1 cellular context compared by ENCODE assay signal in the genomic region with DNA sequence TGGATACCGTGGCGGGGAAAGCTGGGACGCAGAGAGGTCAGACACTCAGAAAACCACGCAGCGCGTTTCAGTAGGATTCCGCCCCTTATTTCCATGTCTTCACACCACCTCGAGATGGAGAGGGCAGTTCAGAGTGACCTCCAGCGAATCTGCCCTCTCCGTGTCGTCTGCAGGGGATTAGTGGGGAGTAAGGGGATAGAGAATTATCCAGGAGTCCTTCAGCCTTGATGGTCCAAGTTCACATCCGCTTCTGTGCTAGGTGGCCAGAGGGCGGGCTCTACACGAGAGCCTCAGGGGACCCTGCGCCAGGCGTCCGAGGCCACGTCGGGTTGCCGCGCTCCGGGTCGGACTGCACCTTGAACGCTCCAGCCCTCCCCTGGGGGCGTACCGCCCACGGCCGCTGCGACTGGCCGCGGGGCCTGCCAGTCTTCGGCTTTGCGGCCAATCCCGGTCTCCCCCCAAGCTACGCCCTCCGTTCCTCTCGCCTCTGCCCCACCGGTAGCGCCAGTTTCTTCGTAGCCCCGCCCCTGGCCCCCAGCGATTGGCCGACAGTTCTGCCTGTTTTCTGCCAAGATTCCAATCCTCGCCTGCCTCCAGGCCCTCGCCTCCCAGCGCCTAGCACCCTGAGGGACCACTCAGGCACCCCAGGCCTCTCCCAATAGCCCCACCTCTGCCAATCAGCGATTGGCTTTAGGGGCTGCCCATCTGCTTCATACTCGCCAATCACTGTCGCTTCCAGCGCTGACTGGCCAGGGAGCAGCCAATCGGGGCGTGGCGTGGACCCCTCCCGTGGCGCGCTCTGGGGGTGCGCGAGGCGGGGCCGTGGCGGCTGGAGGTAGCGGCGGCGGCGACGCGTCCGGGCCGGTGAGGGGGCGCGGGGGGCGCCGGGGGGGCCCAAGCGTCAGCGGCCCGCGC.
A peak's percentile ranks its signal among the peaks of the same experiment; 100 is the strongest.
TF ChIP-seq lines count a peak whose summit lies in the region.

A gene with protein sequence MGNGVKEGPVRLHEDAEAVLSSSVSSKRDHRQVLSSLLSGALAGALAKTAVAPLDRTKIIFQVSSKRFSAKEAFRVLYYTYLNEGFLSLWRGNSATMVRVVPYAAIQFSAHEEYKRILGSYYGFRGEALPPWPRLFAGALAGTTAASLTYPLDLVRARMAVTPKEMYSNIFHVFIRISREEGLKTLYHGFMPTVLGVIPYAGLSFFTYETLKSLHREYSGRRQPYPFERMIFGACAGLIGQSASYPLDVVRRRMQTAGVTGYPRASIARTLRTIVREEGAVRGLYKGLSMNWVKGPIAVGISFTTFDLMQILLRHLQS (plus strand): TSS at position 812 of the 915 bp plus-strand sequence. CDS start 32,131 bp downstream, outside the sequence.

TF ChIP-seq in WTC11, 78 proteins besides CTCF, POLR2A, EP300 and RAD21 (continued from another document and continues in another):
- TF ChIP-seq ZNF423 (CRISPR knock-in tag; IDR thresholded peaks at IDR 0.05) = peak; percentile 97
- no peak for TF ChIP-seq NR3C1 (CRISPR knock-in tag; conservative IDR thresholded peaks at IDR 0.05; ENCODE audit: low read depth)
- TF ChIP-seq CREB1 (CRISPR knock-in tag; IDR thresholded peaks at IDR 0.05) = no peak
- no peak for TF ChIP-seq CBFB (CRISPR knock-in tag; IDR thresholded peaks at IDR 0.05; ENCODE audit: low read depth)
- no peak for TF ChIP-seq ZNF219 (CRISPR knock-in tag; IDR thresholded peaks at IDR 0.05; ENCODE audit: borderline replicate concordance)
- no peak for TF ChIP-seq KAT7 (CRISPR knock-in tag; IDR thresholded peaks at IDR 0.05; ENCODE audit: borderline replicate concordance)
- 0 out of 2 replicates have a peak, but pooled peaks have one; percentile 14 for TF ChIP-seq EMX1 (CRISPR knock-in tag; IDR thresholded peaks at IDR 0.05)
- TF ChIP-seq, protein P1, sequence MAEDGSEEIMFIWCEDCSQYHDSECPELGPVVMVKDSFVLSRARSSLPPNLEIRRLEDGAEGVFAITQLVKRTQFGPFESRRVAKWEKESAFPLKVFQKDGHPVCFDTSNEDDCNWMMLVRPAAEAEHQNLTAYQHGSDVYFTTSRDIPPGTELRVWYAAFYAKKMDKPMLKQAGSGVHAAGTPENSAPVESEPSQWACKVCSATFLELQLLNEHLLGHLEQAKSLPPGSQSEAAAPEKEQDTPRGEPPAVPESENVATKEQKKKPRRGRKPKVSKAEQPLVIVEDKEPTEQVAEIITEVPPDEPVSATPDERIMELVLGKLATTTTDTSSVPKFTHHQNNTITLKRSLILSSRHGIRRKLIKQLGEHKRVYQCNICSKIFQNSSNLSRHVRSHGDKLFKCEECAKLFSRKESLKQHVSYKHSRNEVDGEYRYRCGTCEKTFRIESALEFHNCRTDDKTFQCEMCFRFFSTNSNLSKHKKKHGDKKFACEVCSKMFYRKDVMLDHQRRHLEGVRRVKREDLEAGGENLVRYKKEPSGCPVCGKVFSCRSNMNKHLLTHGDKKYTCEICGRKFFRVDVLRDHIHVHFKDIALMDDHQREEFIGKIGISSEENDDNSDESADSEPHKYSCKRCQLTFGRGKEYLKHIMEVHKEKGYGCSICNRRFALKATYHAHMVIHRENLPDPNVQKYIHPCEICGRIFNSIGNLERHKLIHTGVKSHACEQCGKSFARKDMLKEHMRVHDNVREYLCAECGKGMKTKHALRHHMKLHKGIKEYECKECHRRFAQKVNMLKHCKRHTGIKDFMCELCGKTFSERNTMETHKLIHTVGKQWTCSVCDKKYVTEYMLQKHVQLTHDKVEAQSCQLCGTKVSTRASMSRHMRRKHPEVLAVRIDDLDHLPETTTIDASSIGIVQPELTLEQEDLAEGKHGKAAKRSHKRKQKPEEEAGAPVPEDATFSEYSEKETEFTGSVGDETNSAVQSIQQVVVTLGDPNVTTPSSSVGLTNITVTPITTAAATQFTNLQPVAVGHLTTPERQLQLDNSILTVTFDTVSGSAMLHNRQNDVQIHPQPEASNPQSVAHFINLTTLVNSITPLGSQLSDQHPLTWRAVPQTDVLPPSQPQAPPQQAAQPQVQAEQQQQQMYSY (CRISPR knock-in tag; IDR thresholded peaks at IDR 0.05) = peak; percentile 38; the same call in 1 of the 2 replicates
- TF ChIP-seq CREM (CRISPR knock-in tag; IDR thresholded peaks at IDR 0.05) = 0 out of 2 replicates have a peak, but pooled peaks have one; percentile 44
- TF ChIP-seq ZNF263 (CRISPR knock-in tag; IDR thresholded peaks at IDR 0.05; ENCODE audit: low read depth) = no peak
- TF ChIP-seq, protein P2, sequence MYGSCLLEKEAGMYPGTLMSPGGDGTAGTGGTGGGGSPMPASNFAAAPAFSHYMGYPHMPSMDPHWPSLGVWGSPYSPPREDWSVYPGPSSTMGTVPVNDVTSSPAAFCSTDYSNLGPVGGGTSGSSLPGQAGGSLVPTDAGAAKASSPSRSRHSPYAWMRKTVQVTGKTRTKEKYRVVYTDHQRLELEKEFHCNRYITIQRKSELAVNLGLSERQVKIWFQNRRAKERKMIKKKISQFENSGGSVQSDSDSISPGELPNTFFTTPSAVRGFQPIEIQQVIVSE (CRISPR knock-in tag; IDR thresholded peaks at IDR 0.05; ENCODE audit: borderline replicate concordance) = no peak
- TF ChIP-seq, protein P3, sequence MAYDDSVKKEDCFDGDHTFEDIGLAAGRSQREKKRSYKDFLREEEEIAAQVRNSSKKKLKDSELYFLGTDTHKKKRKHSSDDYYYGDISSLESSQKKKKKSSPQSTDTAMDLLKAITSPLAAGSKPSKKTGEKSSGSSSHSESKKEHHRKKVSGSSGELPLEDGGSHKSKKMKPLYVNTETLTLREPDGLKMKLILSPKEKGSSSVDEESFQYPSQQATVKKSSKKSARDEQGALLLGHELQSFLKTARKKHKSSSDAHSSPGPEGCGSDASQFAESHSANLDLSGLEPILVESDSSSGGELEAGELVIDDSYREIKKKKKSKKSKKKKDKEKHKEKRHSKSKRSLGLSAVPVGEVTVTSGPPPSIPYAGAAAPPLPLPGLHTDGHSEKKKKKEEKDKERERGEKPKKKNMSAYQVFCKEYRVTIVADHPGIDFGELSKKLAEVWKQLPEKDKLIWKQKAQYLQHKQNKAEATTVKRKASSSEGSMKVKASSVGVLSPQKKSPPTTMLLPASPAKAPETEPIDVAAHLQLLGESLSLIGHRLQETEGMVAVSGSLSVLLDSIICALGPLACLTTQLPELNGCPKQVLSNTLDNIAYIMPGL (CRISPR knock-in tag; IDR thresholded peaks at IDR 0.05) = no peak
- no peak for TF ChIP-seq ZBTB21 (CRISPR knock-in tag; IDR thresholded peaks at IDR 0.05; ENCODE audit: borderline replicate concordance)
- TF ChIP-seq, protein P4, sequence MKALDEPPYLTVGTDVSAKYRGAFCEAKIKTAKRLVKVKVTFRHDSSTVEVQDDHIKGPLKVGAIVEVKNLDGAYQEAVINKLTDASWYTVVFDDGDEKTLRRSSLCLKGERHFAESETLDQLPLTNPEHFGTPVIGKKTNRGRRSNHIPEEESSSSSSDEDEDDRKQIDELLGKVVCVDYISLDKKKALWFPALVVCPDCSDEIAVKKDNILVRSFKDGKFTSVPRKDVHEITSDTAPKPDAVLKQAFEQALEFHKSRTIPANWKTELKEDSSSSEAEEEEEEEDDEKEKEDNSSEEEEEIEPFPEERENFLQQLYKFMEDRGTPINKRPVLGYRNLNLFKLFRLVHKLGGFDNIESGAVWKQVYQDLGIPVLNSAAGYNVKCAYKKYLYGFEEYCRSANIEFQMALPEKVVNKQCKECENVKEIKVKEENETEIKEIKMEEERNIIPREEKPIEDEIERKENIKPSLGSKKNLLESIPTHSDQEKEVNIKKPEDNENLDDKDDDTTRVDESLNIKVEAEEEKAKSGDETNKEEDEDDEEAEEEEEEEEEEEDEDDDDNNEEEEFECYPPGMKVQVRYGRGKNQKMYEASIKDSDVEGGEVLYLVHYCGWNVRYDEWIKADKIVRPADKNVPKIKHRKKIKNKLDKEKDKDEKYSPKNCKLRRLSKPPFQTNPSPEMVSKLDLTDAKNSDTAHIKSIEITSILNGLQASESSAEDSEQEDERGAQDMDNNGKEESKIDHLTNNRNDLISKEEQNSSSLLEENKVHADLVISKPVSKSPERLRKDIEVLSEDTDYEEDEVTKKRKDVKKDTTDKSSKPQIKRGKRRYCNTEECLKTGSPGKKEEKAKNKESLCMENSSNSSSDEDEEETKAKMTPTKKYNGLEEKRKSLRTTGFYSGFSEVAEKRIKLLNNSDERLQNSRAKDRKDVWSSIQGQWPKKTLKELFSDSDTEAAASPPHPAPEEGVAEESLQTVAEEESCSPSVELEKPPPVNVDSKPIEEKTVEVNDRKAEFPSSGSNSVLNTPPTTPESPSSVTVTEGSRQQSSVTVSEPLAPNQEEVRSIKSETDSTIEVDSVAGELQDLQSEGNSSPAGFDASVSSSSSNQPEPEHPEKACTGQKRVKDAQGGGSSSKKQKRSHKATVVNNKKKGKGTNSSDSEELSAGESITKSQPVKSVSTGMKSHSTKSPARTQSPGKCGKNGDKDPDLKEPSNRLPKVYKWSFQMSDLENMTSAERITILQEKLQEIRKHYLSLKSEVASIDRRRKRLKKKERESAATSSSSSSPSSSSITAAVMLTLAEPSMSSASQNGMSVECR (CRISPR knock-in tag; IDR thresholded peaks at IDR 0.05; ENCODE audit: borderline replicate concordance) = peak; percentile 58; the same call in 1 of the 2 replicates
- TF ChIP-seq, protein P5, sequence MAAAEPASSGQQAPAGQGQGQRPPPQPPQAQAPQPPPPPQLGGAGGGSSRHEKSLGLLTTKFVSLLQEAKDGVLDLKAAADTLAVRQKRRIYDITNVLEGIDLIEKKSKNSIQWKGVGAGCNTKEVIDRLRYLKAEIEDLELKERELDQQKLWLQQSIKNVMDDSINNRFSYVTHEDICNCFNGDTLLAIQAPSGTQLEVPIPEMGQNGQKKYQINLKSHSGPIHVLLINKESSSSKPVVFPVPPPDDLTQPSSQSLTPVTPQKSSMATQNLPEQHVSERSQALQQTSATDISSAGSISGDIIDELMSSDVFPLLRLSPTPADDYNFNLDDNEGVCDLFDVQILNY (CRISPR knock-in tag; IDR thresholded peaks at IDR 0.05) = no peak
- TF ChIP-seq, protein P6, sequence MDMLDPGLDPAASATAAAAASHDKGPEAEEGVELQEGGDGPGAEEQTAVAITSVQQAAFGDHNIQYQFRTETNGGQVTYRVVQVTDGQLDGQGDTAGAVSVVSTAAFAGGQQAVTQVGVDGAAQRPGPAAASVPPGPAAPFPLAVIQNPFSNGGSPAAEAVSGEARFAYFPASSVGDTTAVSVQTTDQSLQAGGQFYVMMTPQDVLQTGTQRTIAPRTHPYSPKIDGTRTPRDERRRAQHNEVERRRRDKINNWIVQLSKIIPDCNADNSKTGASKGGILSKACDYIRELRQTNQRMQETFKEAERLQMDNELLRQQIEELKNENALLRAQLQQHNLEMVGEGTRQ (CRISPR knock-in tag; IDR thresholded peaks at IDR 0.05) = no peak
- TF ChIP-seq MXD4 (CRISPR knock-in tag; IDR thresholded peaks at IDR 0.05; ENCODE audit: borderline replicate concordance) = no peak
- TF ChIP-seq SMAD4 (CRISPR knock-in tag; IDR thresholded peaks at IDR 0.05) = no peak
- no peak for TF ChIP-seq ZNF138 (CRISPR knock-in tag; conservative IDR thresholded peaks at IDR 0.05)
- no peak for TF ChIP-seq TEAD4 (CRISPR knock-in tag; IDR thresholded peaks at IDR 0.05)
- TF ChIP-seq ZNF121 (CRISPR knock-in tag; IDR thresholded peaks at IDR 0.05) = no peak
- TF ChIP-seq, protein P7, sequence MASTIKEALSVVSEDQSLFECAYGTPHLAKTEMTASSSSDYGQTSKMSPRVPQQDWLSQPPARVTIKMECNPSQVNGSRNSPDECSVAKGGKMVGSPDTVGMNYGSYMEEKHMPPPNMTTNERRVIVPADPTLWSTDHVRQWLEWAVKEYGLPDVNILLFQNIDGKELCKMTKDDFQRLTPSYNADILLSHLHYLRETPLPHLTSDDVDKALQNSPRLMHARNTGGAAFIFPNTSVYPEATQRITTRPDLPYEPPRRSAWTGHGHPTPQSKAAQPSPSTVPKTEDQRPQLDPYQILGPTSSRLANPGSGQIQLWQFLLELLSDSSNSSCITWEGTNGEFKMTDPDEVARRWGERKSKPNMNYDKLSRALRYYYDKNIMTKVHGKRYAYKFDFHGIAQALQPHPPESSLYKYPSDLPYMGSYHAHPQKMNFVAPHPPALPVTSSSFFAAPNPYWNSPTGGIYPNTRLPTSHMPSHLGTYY (CRISPR knock-in tag; IDR thresholded peaks at IDR 0.05) = no peak
- TF ChIP-seq SOX15 (CRISPR knock-in tag; IDR thresholded peaks at IDR 0.05) = no peak
- TF ChIP-seq ELF4 (CRISPR knock-in tag; IDR thresholded peaks at IDR 0.05; ENCODE audit: low read depth) = no peak
- TF ChIP-seq, protein P8, sequence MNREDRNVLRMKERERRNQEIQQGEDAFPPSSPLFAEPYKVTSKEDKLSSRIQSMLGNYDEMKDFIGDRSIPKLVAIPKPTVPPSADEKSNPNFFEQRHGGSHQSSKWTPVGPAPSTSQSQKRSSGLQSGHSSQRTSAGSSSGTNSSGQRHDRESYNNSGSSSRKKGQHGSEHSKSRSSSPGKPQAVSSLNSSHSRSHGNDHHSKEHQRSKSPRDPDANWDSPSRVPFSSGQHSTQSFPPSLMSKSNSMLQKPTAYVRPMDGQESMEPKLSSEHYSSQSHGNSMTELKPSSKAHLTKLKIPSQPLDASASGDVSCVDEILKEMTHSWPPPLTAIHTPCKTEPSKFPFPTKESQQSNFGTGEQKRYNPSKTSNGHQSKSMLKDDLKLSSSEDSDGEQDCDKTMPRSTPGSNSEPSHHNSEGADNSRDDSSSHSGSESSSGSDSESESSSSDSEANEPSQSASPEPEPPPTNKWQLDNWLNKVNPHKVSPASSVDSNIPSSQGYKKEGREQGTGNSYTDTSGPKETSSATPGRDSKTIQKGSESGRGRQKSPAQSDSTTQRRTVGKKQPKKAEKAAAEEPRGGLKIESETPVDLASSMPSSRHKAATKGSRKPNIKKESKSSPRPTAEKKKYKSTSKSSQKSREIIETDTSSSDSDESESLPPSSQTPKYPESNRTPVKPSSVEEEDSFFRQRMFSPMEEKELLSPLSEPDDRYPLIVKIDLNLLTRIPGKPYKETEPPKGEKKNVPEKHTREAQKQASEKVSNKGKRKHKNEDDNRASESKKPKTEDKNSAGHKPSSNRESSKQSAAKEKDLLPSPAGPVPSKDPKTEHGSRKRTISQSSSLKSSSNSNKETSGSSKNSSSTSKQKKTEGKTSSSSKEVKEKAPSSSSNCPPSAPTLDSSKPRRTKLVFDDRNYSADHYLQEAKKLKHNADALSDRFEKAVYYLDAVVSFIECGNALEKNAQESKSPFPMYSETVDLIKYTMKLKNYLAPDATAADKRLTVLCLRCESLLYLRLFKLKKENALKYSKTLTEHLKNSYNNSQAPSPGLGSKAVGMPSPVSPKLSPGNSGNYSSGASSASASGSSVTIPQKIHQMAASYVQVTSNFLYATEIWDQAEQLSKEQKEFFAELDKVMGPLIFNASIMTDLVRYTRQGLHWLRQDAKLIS (CRISPR knock-in tag; IDR thresholded peaks at IDR 0.05; ENCODE audit: borderline replicate concordance) = no peak
- TF ChIP-seq, protein P9, sequence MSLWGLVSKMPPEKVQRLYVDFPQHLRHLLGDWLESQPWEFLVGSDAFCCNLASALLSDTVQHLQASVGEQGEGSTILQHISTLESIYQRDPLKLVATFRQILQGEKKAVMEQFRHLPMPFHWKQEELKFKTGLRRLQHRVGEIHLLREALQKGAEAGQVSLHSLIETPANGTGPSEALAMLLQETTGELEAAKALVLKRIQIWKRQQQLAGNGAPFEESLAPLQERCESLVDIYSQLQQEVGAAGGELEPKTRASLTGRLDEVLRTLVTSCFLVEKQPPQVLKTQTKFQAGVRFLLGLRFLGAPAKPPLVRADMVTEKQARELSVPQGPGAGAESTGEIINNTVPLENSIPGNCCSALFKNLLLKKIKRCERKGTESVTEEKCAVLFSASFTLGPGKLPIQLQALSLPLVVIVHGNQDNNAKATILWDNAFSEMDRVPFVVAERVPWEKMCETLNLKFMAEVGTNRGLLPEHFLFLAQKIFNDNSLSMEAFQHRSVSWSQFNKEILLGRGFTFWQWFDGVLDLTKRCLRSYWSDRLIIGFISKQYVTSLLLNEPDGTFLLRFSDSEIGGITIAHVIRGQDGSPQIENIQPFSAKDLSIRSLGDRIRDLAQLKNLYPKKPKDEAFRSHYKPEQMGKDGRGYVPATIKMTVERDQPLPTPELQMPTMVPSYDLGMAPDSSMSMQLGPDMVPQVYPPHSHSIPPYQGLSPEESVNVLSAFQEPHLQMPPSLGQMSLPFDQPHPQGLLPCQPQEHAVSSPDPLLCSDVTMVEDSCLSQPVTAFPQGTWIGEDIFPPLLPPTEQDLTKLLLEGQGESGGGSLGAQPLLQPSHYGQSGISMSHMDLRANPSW (CRISPR knock-in tag; conservative IDR thresholded peaks at IDR 0.05; ENCODE audit: low read depth) = no peak
